9 cellular contexts compared by ENCODE assay signal in genomic region chr15:77974098-77974414, GRCh38.
DNase-seq lines count a peak whose midpoint lies in the region; ATAC-seq, FAIRE-seq and TF ChIP-seq lines count a peak whose summit lies in the region.
"Had no signal": no experiment of that assay in that cellular context is flagged by ENCODE, and none has a peak within 500 bp of the region (broad histone marks: within the 10 kb centered on the region; RNA-seq: fewer than 3 reads in every experiment).

No MANE protein-coding gene starts in this region.

- DNase-seq in DMS 273 (lab: John Stamatoyannopoulos, UW; ENCODE audit: unreplicated experiment), result peak; percentile 83
- DNase-seq in NCI-H226, result peak; percentile 76
- peak; percentile 52 for DNase-seq in fibroblast of the aortic adventitia (ENCODE audit: low read depth)
- DNase-seq in ovary, result peak in 4 of 5 donors; percentile 37 to 65 (median 52)
- DNase-seq in activated CD4-positive, CD25-positive, alpha-beta regulatory T cell treated with anti-CD3 and anti-CD28 coated beads, Interleukin-2, amount 50 U/mL, for 72 hours, result no peak
- no peak for DNase-seq in GM19239 (ENCODE audit: insufficient read length, low spot score)
- DNase-seq: activated gamma-delta T cell had no signal

- no peaks in the 10 kb centered on the region for H3K27me3 Mint-ChIP-seq in activated T-helper 17 cell treated with anti-CD3 and anti-CD28 coated beads, Interleukin-2, amount 50 U/mL, for 72 hours

- no peak overlapping the region for H3K27ac Mint-ChIP-seq in activated T-helper 17 cell treated with anti-CD3 and anti-CD28 coated beads, Interleukin-2, amount 50 U/mL, for 72 hours

- H3K4me1 Mint-ChIP-seq in activated T-helper 17 cell treated with anti-CD3 and anti-CD28 coated beads, Interleukin-2, amount 50 U/mL, for 72 hours, result no peaks in the 10 kb centered on the region

- 25 to 28% (median 27%) methylated on average over 6 of the region's 6 CpGs for WGBS in ovary, 3 donors

- no peaks in the 10 kb centered on the region for H3K9me3 Mint-ChIP-seq in activated T-helper 17 cell treated with anti-CD3 and anti-CD28 coated beads, Interleukin-2, amount 50 U/mL, for 72 hours

- H3K9me3 ChIP-seq in ovary, result no peaks in the 10 kb centered on the region

- H3K4me3 ChIP-seq in fibroblast of the aortic adventitia (ENCODE audit: low read depth, low read length) (no peak overlapping the region), ovary (no peak overlapping the region)

- no peaks in the 10 kb centered on the region for H3K36me3 Mint-ChIP-seq in activated T-helper 17 cell treated with anti-CD3 and anti-CD28 coated beads, Interleukin-2, amount 50 U/mL, for 72 hours (ENCODE audit: low read depth)

- H3K27ac ChIP-seq in ovary, result no peak overlapping the region

- TF ChIP-seq POLR2A in ovary (IDR thresholded peaks at IDR 0.05), result no peak

- ATAC-seq in activated T-helper 17 cell treated with anti-CD3 and anti-CD28 coated beads, Interleukin-2, amount 50 U/mL, for 72 hours (replicated peaks), result no peak
- ATAC-seq in HG03039 (IDR thresholded peaks at IDR 0.05; ENCODE audit: unreplicated experiment), result no peak

- no peaks in the 10 kb centered on the region for H3K36me3 ChIP-seq in ovary

- TF ChIP-seq CTCF in fibroblast of the aortic adventitia (IDR thresholded peaks at IDR 0.05; ENCODE audit: insufficient read depth, low read length) (no peak), ovary (IDR thresholded peaks at IDR 0.05) (no peak)

- intact Hi-C loops in ovary (cut with DNase I), result no loop called here

- no peak for TF ChIP-seq EP300 in ovary (IDR thresholded peaks at IDR 0.05)

- peaks cover 10% of the 10 kb centered on the region for H3K4me1 ChIP-seq in ovary (ENCODE audit: insufficient read depth)

- H3K27me3 ChIP-seq in ovary, result no peaks in the 10 kb centered on the region

- no peak for FAIRE-seq in GM19239 (lab: Jason Lieb, UNC)

- H3K4me3 Mint-ChIP-seq in activated T-helper 17 cell treated with anti-CD3 and anti-CD28 coated beads, Interleukin-2, amount 50 U/mL, for 72 hours, result no peak overlapping the region

Comparison
In these comparisons a context has a peak if more than half of its experiments do, and no peak if none do; other contexts are left out.
1. DNase-seq: peak in DMS 273 (single experiment), NCI-H226 (single experiment), fibroblast of the aortic adventitia (single experiment) and ovary (4 of 5); none in activated CD4-positive, CD25-positive, alpha-beta regulatory T cell treated with anti-CD3 and anti-CD28 coated beads, Interleukin-2, amount 50 U/mL, for 72 hours (single experiment) and GM19239 (single experiment).